Comparison of ENCODE assay signal across 9 cellular contexts in genomic region chr16:58299757-58300349, GRCh38. TPM values are rescaled to one million over a fixed set of nuclear protein-coding genes. Genes with fewer than 3 reads are reported as not detected.
DNase-seq lines count a peak whose midpoint lies in the region; ATAC-seq and TF ChIP-seq lines count a peak whose summit lies in the region.
"Had no signal": no experiment of that assay in that cellular context is flagged by ENCODE, and none has a peak within 500 bp of the region (broad histone marks: within the 10 kb centered on the region; RNA-seq: fewer than 3 reads in every experiment).

No MANE protein-coding gene starts in this region.

- peaks cover 0 to 13% of the 10 kb centered on the region in 2 donors for H3K9me3 ChIP-seq in left lung

- H3K27me3 ChIP-seq in left lung: no peaks in the 10 kb centered on the region

- no peaks in the 10 kb centered on the region for H3K4me1 ChIP-seq in left lung

- TF ChIP-seq CTCF in left lung (IDR thresholded peaks at IDR 0.05): peak; percentile 18 to 42

- no peaks in the 10 kb centered on the region for H3K36me3 ChIP-seq in left lung

- ATAC-seq in left lung (peak; percentile 86), GM19023 (IDR thresholded peaks at IDR 0.05; ENCODE audit: unreplicated experiment) (no peak)

- DNase-seq in EH (ENCODE audit: low read depth) (peak; percentile 25), HuH-7 (ENCODE audit: low spot score) (peak; percentile 45), left lung (no peak), OCI-M2 (lab: John Stamatoyannopoulos, UW; ENCODE audit: unreplicated experiment) (no peak), NCI-H146 treated with DMSO at 0.1 percent for 48 hours (lab: John Stamatoyannopoulos, UW; ENCODE audit: unreplicated experiment) (no peak)
- DNase-seq in activated CD4-positive, alpha-beta T cell treated with anti-CD3 and anti-CD28 coated beads, Interleukin-2, amount 50 U/mL, for 48 hours: peak; percentile 14 to 39
- DNase-seq in activated CD4-positive, CD25-positive, alpha-beta regulatory T cell treated with anti-CD3 and anti-CD28 coated beads, Interleukin-2, amount 50 U/mL, for 72 hours: no peak

- no peak overlapping the region for H3K27ac ChIP-seq in left lung

- H3K4me3 ChIP-seq in left lung: no peak overlapping the region

- intact Hi-C loops in left lung (cut with DNase I): no loop called here

RNA-seq across cellular contexts. Expression of gene PRSS54, which starts 5.0 kb away (rescaled TPM):
- not detected for total RNA-seq in left lung
- total RNA-seq: urinary bladder had no signal

Comparison
In these comparisons a context has a peak if more than half of its experiments do, and no peak if none do; other contexts are left out.
1. DNase-seq: peak in EH (single experiment), HuH-7 (single experiment) and activated CD4-positive, alpha-beta T cell treated with anti-CD3 and anti-CD28 coated beads, Interleukin-2, amount 50 U/mL, for 48 hours (2 of 2); none in left lung (0 of 2), OCI-M2 (single experiment), NCI-H146 treated with DMSO at 0.1 percent for 48 hours (single experiment) and activated CD4-positive, CD25-positive, alpha-beta regulatory T cell treated with anti-CD3 and anti-CD28 coated beads, Interleukin-2, amount 50 U/mL, for 72 hours (single experiment).